9 cellular contexts compared by ENCODE assay signal in the genomic region with DNA sequence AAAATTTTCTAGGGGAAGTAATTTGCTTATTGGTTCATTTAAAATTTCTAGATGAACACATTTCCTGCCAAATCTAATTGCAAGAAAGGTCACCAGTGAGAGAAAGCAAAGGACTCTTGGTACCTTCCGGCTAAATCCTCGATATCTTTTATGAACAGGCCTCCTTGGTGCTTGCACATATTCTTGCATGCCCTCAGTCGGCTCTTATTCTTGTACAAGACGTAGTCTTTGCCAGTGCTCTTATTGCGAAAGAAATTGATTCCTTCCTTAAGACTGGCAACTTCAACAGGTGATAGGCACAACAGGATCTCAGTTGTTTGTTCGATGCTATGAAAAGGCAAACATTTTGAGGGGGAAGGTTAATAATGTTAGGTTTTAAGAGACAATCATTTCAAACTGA.
DNase-seq lines count a peak whose midpoint lies in the region; ATAC-seq, FAIRE-seq and TF ChIP-seq lines count a peak whose summit lies in the region.
"Had no signal": no experiment of that assay in that cellular context is flagged by ENCODE, and none has a peak within 500 bp of the region (broad histone marks: within the 10 kb centered on the region; RNA-seq: fewer than 3 reads in every experiment).

No MANE protein-coding gene starts in this region.

- POLR2A ChIA-PET in T-cell (lab: Charles Lee) = no interaction called here

- CTCF ChIA-PET in T-cell (lab: Charles Lee) = interaction anchor here in 1 of 2 donors (0.6 kb wide), 2 partner anchors 7 to 94 kb away, joined by 3 read pairs; no protein-coding TSS in a partner anchor

- peak overlapping the region; percentile 43 to 69 (median 56) for H3K4me3 ChIP-seq in gastrocnemius medialis

- H3K36me3 Mint-ChIP-seq in T-cell = peaks cover 25% of the 10 kb centered on the region

- H3K27me3 ChIP-seq in gastrocnemius medialis = no peaks in the 10 kb centered on the region

- TF ChIP-seq CTCF in gastrocnemius medialis (IDR thresholded peaks at IDR 0.05 in 4 of 5, conservative IDR thresholded peaks at IDR 0.05 in 1 of 5) = no peak

- FAIRE-seq in frontal cortex (lab: Jason Lieb, UNC) (no peak), H54 (lab: Jason Lieb, UNC) (no peak)

- intact Hi-C loops in gastrocnemius medialis (cut with DNase I; ENCODE audit: low total_unique reads) = loop anchor here (10.0 kb wide), 1 partner anchor 57 kb away; no protein-coding TSS in a partner anchor

- no peaks in the 10 kb centered on the region for H3K27me3 Mint-ChIP-seq in T-cell

- H3K9me3 ChIP-seq in gastrocnemius medialis = no peaks in the 10 kb centered on the region

- in situ Hi-C loops in gastrocnemius medialis (cut with MboI; ENCODE audit: low sequenced_read_pairs in 4 of 4) = no loop called here

- peaks cover 0 to 8% (median 4%) of the 10 kb centered on the region in 3 donors for H3K9me3 Mint-ChIP-seq in T-cell

- TF ChIP-seq POLR2A in erythroblast (IDR thresholded peaks at IDR 0.05; ENCODE audit: low read length) (no peak), gastrocnemius medialis (IDR thresholded peaks at IDR 0.05) (no peak), H54 (IDR thresholded peaks at IDR 0.05; ENCODE audit: low read depth, low read length) (no peak)

- no peaks in the 10 kb centered on the region for H3K36me3 ChIP-seq in gastrocnemius medialis

- peak overlapping the region; percentile 77 to 82 (median 79) for H3K27ac ChIP-seq in gastrocnemius medialis

- peaks cover 35 to 46% (median 41%) of the 10 kb centered on the region in 3 donors for H3K4me1 Mint-ChIP-seq in T-cell

- ATAC-seq in GM21360 (IDR thresholded peaks at IDR 0.05; ENCODE audit: unreplicated experiment) = peak; percentile 3
- peak in 3 of 4 experiments; percentile 13 to 24 (median 16) for ATAC-seq in T-cell (replicated peaks in 1 of 4)
- no peak for ATAC-seq in gastrocnemius medialis
- no peak for ATAC-seq in HG03457 (IDR thresholded peaks at IDR 0.05; ENCODE audit: unreplicated experiment)
- no peak for ATAC-seq in HG03196 (IDR thresholded peaks at IDR 0.05; ENCODE audit: unreplicated experiment)

- peak overlapping the region; percentile 98 to 99 for H3K27ac Mint-ChIP-seq in T-cell

- H3K4me3 Mint-ChIP-seq in T-cell = peak overlapping the region; percentile 82 to 90 (median 86)

- peak in 2 of 34 experiments; percentile 1 to 14 for DNase-seq in T-cell
- DNase-seq in erythroblast (lab: John Stamatoyannopoulos, UW) = peak; percentile 54 to 71
- no peak for DNase-seq in gastrocnemius medialis
- no peak for DNase-seq in frontal cortex (ENCODE audit: low spot score in 2 of 2)
- no peak for DNase-seq in H54 (ENCODE audit: insufficient read length, low spot score)
- DNase-seq: NCI-H2171 had no signal

- H3K4me1 ChIP-seq in gastrocnemius medialis = peaks cover 9 to 13% of the 10 kb centered on the region in 2 donors

Comparison
In these comparisons a context has a peak if more than half of its experiments do, and no peak if none do; other contexts are left out.
1. ATAC-seq: peak in GM21360 (single experiment) and T-cell (3 of 4); none in gastrocnemius medialis (0 of 2), HG03457 (single experiment) and HG03196 (single experiment).
2. DNase-seq: peak in erythroblast (2 of 2); none in gastrocnemius medialis (0 of 2), frontal cortex (0 of 2) and H54 (single experiment).